ENCODE assay signal across 34 cellular contexts in the genomic region with DNA sequence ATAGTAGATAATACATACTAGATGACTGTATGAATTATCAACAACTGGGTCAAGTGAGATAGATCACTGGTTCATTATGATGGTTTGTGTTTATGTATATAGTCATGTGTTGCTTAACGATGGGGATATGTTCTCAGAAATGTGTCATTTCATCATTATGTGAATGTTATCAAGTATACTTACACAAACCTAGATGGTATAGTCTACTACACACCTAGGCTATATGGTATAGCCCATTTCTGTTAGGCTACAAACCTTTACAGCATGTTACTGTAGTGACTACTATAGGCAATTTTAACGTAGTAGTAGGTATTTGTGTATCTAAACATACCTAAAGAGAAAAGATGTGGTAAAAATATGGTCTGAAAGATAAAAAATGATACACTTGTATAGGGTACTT. TPM values are rescaled to one million over a fixed set of nuclear protein-coding genes. Genes with fewer than 3 reads are reported as not detected.
DNase-seq lines count a peak whose midpoint lies in the region; ATAC-seq, FAIRE-seq and TF ChIP-seq lines count a peak whose summit lies in the region.
"Had no signal": no experiment of that assay in that cellular context is flagged by ENCODE, and none has a peak within 500 bp of the region (broad histone marks: within the 10 kb centered on the region; RNA-seq: fewer than 3 reads in every experiment).

No MANE protein-coding gene starts in this region.

- DNase-seq in H54 (ENCODE audit: insufficient read length, low spot score) = no peak
- no peak for DNase-seq in K562 (ENCODE audit: extremely low read depth in 1 of 4, low spot score in 3 of 4)
- no peak for DNase-seq in thyroid gland
- DNase-seq in endodermal cell = no peak
- DNase-seq in HAP-1 (ENCODE audit: low spot score in 2 of 2) = no peak
- DNase-seq: 8988T; ACHN; AML-193; BE2C; C1 segment of cervical spinal cord; Caco-2; Calu3; CD4-positive, alpha-beta memory T cell; CD4-positive, alpha-beta T cell; CD4-positive, CD25-positive, alpha-beta regulatory T cell; CD8-positive, alpha-beta memory T cell; CD8-positive, alpha-beta T cell; COR-L47; DMS 273 treated with DMSO at 0.1 percent for 48 hours; DMS153; DMS53; DMS79; DMS79 treated with DMSO at 0.1 percent for 48 hours; DND-41; EL had no signal

- no peak overlapping the region for H3K27ac Mint-ChIP-seq in endodermal cell
- H3K27ac Mint-ChIP-seq: B cell; CD14-positive monocyte; CD4-positive, alpha-beta memory T cell; CD4-positive, alpha-beta T cell; CD4-positive, CD25-positive, alpha-beta regulatory T cell; CD8-positive, alpha-beta memory T cell; CD8-positive, alpha-beta T cell had no signal

- no peaks in the 10 kb centered on the region for H3K9me1 ChIP-seq in K562 (ENCODE audit: control insufficient read depth, insufficient read depth, low read length)

- peaks cover 9% of the 10 kb centered on the region for H3K36me3 Mint-ChIP-seq in endodermal cell (ENCODE audit: low read depth)

- CTCF ChIA-PET in K562 (lab: Yijun Ruan, JAX; ENCODE audit: low intra/inter-chr PET ratio) = no interaction called here

- in situ Hi-C loops in K562 (cut with MboI) = no loop called here
- in situ Hi-C loops in HAP-1 (cut with MboI; ENCODE audit: low sequenced_read_pairs) = no loop called here

- no TSS peak for BruUV-seq in K562 (replicated peaks; lab: Mats Ljungman, UMichigan)

- FAIRE-seq in H54 (lab: Jason Lieb, UNC) (peak; percentile 91), K562 (lab: Jason Lieb, UNC) (no peak)
- FAIRE-seq: A549, D721Med had no signal

- TF ChIP-seq POLR2A in H54 (IDR thresholded peaks at IDR 0.05; ENCODE audit: low read depth, low read length) (no peak), K562 (conservative IDR thresholded peaks at IDR 0.05) (no peak), thyroid gland (IDR thresholded peaks at IDR 0.05) (no peak)

- TF ChIP-seq EP300 in K562 (IDR thresholded peaks at IDR 0.05; ENCODE audit: low read length) = no peak

- H3K9me3 ChIP-seq in K562 (replicated peaks; ENCODE audit: control insufficient read depth, insufficient read depth, low read depth, low read length) (no peaks in the 10 kb centered on the region), thyroid gland (no peaks in the 10 kb centered on the region), endodermal cell (ENCODE audit: control insufficient read depth, low read length) (no peaks in the 10 kb centered on the region), HAP-1 (no peaks in the 10 kb centered on the region)
- H3K9me3 ChIP-seq: A549, BE2C had no signal

- H3K9ac ChIP-seq in K562 (ENCODE audit: insufficient read depth in 1 of 2, low read depth in 2 of 2, low read length in 2 of 2) = no peak overlapping the region
- H3K9ac ChIP-seq in endodermal cell (ENCODE audit: extremely low read depth, low read length, poor library complexity, severe bottlenecking) = no peak overlapping the region
- H3K9ac ChIP-seq: BLaER1; BLaER1 treated with 17β-estradiol and CSF1 and Interleukin-3, amounts not matched to agents 10 nM and 100 nM had no signal

- 39% methylated on average over 2 of the region's 2 CpGs for WGBS in K562 (ENCODE audit: insufficient coverage, low coverage, missing lambda C conversion rate)
- WGBS in thyroid gland, 2 donors = 93 to 95% methylated on average over 2 of the region's 2 CpGs
- WGBS in endodermal cell (ENCODE audit: insufficient coverage in 1 of 2, insufficient read length in 1 of 2), 2 experiments = 98% methylated on average over 2 of the region's 2 CpGs; no CpG with 5 or more reads in 1 of the 2 experiments

- H3K36me3 ChIP-seq in K562 (ENCODE audit: control insufficient read depth, insufficient read depth, low read length) (peaks cover 34% of the 10 kb centered on the region; the same call in 2 of the 3 replicates), thyroid gland (no peaks in the 10 kb centered on the region), endodermal cell (ENCODE audit: control insufficient read depth, insufficient read depth, low read length) (peaks cover 13% of the 10 kb centered on the region), HAP-1 (replicated peaks) (peaks cover 6% of the 10 kb centered on the region; the same call in 1 of the 2 replicates)
- H3K36me3 ChIP-seq: BE2C; BLaER1; BLaER1 treated with 17β-estradiol and CSF1 and Interleukin-3, amounts not matched to agents 10 nM and 100 nM had no signal

- H3K4me1 ChIP-seq in K562 (replicated peaks in 1 of 2; ENCODE audit: control insufficient read depth in 2 of 2, insufficient read depth in 2 of 2, low read length in 2 of 2) (no peaks in the 10 kb centered on the region), thyroid gland (peaks cover 0 to 4% of the 10 kb centered on the region in 2 donors), endodermal cell (ENCODE audit: control insufficient read depth, insufficient read depth, low read length) (no peaks in the 10 kb centered on the region), HAP-1 (no peaks in the 10 kb centered on the region)
- H3K4me1 ChIP-seq: A549; BE2C; BLaER1; BLaER1 treated with 17β-estradiol and CSF1 and Interleukin-3, amounts not matched to agents 10 nM and 100 nM; Caco-2 had no signal

- TF ChIP-seq CTCF in K562 (IDR thresholded peaks at IDR 0.05 in 2 of 3, conservative IDR thresholded peaks at IDR 0.05 in 1 of 3; ENCODE audit: insufficient read depth in 2 of 3, low read depth in 1 of 3, low read length in 3 of 3) = no peak
- TF ChIP-seq CTCF in thyroid gland (IDR thresholded peaks at IDR 0.05) = no peak
- no peak for TF ChIP-seq CTCF in endodermal cell (conservative IDR thresholded peaks at IDR 0.05)

- peaks cover 7% of the 10 kb centered on the region for H3K9me3 Mint-ChIP-seq in endodermal cell

- H3K27ac ChIP-seq in K562 (ENCODE audit: extremely low read depth, low read depth, low read length) (no peak overlapping the region), thyroid gland (peak overlapping the region in 2 of 3 donors; percentile 1 to 42), endodermal cell (ENCODE audit: low read depth, low read length) (no peak overlapping the region)
- H3K27ac ChIP-seq: 22Rv1; A549; BLaER1; BLaER1 treated with 17β-estradiol and CSF1 and Interleukin-3, amounts not matched to agents 10 nM and 100 nM; C4-2B had no signal

- intact Hi-C loops in K562 (cut with micrococcal nuclease) (no loop called here), thyroid gland (cut with DNase I) (no loop called here)

- no peak for TF ChIP-seq RAD21 in K562 (CRISPR knock-in tag; conservative IDR thresholded peaks at IDR 0.05 in 1 of 2, IDR thresholded peaks at IDR 0.05 in 1 of 2)

- POLR2A ChIA-PET in K562 (lab: Yijun Ruan, JAX) = no interaction called here

- no peak overlapping the region for H3K4me3 Mint-ChIP-seq in endodermal cell
- H3K4me3 Mint-ChIP-seq: B cell; CD14-positive monocyte; CD4-positive, alpha-beta memory T cell; CD4-positive, alpha-beta T cell; CD8-positive, alpha-beta memory T cell; CD8-positive, alpha-beta T cell had no signal

- H3K4me1 Mint-ChIP-seq in endodermal cell = no peaks in the 10 kb centered on the region
- H3K4me1 Mint-ChIP-seq: B cell; CD14-positive monocyte; CD4-positive, alpha-beta memory T cell; CD8-positive, alpha-beta memory T cell had no signal

- no peak overlapping the region for H3K4me2 ChIP-seq in K562 (ENCODE audit: insufficient read depth, low read length)
- H3K4me2 ChIP-seq: A549; BLaER1; BLaER1 treated with 17β-estradiol and CSF1 and Interleukin-3, amounts not matched to agents 10 nM and 100 nM had no signal

- H3K4me3 ChIP-seq in K562 (no peak overlapping the region), thyroid gland (replicated peaks in 1 of 3) (no peak overlapping the region), endodermal cell (ENCODE audit: low read length) (no peak overlapping the region), HAP-1 (no peak overlapping the region)
- H3K4me3 ChIP-seq: A549; BLaER1; BLaER1 treated with 17β-estradiol and CSF1 and Interleukin-3, amounts not matched to agents 10 nM and 100 nM had no signal

- no peaks in the 10 kb centered on the region for H3K27me3 Mint-ChIP-seq in endodermal cell (ENCODE audit: insufficient read depth)
- H3K27me3 Mint-ChIP-seq: B cell; CD4-positive, alpha-beta memory T cell; CD4-positive, alpha-beta T cell; CD4-positive, CD25-positive, alpha-beta regulatory T cell; CD8-positive, alpha-beta memory T cell had no signal

- H3K79me2 ChIP-seq in K562 (ENCODE audit: control insufficient read depth, insufficient read depth, low read length) = 0 out of 3 replicates have a peak, but pooled peaks cover 2% of the 10 kb centered on the region

- ATAC-seq in K562 (peak; percentile 55), GM18519 (IDR thresholded peaks at IDR 0.05; ENCODE audit: low FRiP score, unreplicated experiment) (no peak)
- ATAC-seq: A549; CD8-positive, alpha-beta T cell had no signal

- H3K27me3 ChIP-seq in K562 (ENCODE audit: control insufficient read depth in 2 of 2, insufficient read depth in 2 of 2, low read length in 2 of 2) (no peaks in the 10 kb centered on the region), thyroid gland (no peaks in the 10 kb centered on the region), endodermal cell (ENCODE audit: control insufficient read depth, insufficient read depth, low read length, poor library complexity, severe bottlenecking) (no peaks in the 10 kb centered on the region), HAP-1 (ENCODE audit: low read depth) (no peaks in the 10 kb centered on the region)
- H3K27me3 ChIP-seq: BE2C; BLaER1; BLaER1 treated with 17β-estradiol and CSF1 and Interleukin-3, amounts not matched to agents 10 nM and 100 nM had no signal

- no peaks in the 10 kb centered on the region for H4K20me1 ChIP-seq in K562 (replicated peaks; ENCODE audit: control insufficient read depth, insufficient read depth, low read length)
- H4K20me1 ChIP-seq: BLaER1; BLaER1 treated with 17β-estradiol and CSF1 and Interleukin-3, amounts not matched to agents 10 nM and 100 nM had no signal

- no peak overlapping the region for H2AFZ ChIP-seq in K562 (ENCODE audit: low read depth, low read length)

RNA-seq across cellular contexts. Expression of gene TMEM38B, which starts 31.0 kb away (rescaled TPM):
- 41.8 and 56.7 TPM in 2 replicates for total RNA-seq in K562 (2011; cell fraction: chromatin; rRNA removed; ENCODE audit: low replicate concordance)
- 52.4 and 57.4 TPM in 2 replicates for total RNA-seq in K562 (2011; cell fraction: nucleolus; rRNA removed)
- total RNA-seq in K562 (2011; cell fraction: nucleoplasm; rRNA removed) = 60.9 and 68.8 TPM in 2 replicates
- total RNA-seq in K562 (2014; rRNA removed) = 37.1 and 38.5 TPM in 2 replicates
- total RNA-seq in K562 (2014; rRNA removed; fragmentation: Illumina TruSeq; extraction: Trizol) = 37.0 and 39.7 TPM in 2 replicates
- 22.3 and 26.0 TPM in 2 replicates for total RNA-seq in K562 (2015; rRNA removed; fragmentation: Illumina TruSeq; extraction: Trizol)
- total RNA-seq in K562 (2021) = 46.3 and 52.9 TPM in 2 replicates
- 42.1 and 54.9 TPM in 2 replicates for polyA plus RNA-seq in K562 (2011; rRNA removed)
- 27.6 and 38.7 TPM in 2 replicates for polyA plus RNA-seq in K562 (2011; cell fraction: cytosol; rRNA removed)
- polyA plus RNA-seq in K562 (2011; cell fraction: nucleus; rRNA removed) = 13.4 and 15.0 TPM in 2 replicates
- 22.3 and 31.3 TPM in 2 replicates for polyA plus RNA-seq in K562 (2012)
- 26.6 and 34.6 TPM in 2 replicates for polyA plus RNA-seq in K562 (2014; fragmentation: Illumina TruSeq; extraction: Trizol)
- polyA plus RNA-seq in K562 (2014; fragmentation: Nextera tagmentation; extraction: Ambion mirVana) = 10 to 100 TPM; 42.0 to 57.5 TPM
- 26.4 and 30.9 TPM in 2 replicates for polyA plus RNA-seq in K562 (2014; rRNA removed)
- 61.1 and 62.1 TPM in 2 replicates for polyA minus RNA-seq in K562 (2011; rRNA and poly(A)+ RNA removed)
- polyA minus RNA-seq in K562 (2011; cell fraction: cytosol; rRNA and poly(A)+ RNA removed) = 45.0 and 51.4 TPM in 2 replicates
- 42.4 and 53.4 TPM in 2 replicates for polyA minus RNA-seq in K562 (2011; cell fraction: nucleus; rRNA and poly(A)+ RNA removed)
- 10 to 100 TPM; 38.4 to 80.9 (median 60.2) TPM for total RNA-seq in thyroid gland
- total RNA-seq in endodermal cell = 10 to 100 TPM; 24.7 to 48.0 TPM
- 19.8 TPM for polyA plus RNA-seq in endodermal cell (2013, experiment 1 of 2)
- polyA plus RNA-seq in endodermal cell (2013, experiment 2 of 2) = 18.8 TPM

Comparison
In these comparisons a context has a peak if more than half of its experiments do, and no peak if none do; other contexts are left out.
1. H3K27ac ChIP-seq: peak in thyroid gland (2 of 3); none in K562 (single experiment) and endodermal cell (single experiment).